In the genomic region with DNA sequence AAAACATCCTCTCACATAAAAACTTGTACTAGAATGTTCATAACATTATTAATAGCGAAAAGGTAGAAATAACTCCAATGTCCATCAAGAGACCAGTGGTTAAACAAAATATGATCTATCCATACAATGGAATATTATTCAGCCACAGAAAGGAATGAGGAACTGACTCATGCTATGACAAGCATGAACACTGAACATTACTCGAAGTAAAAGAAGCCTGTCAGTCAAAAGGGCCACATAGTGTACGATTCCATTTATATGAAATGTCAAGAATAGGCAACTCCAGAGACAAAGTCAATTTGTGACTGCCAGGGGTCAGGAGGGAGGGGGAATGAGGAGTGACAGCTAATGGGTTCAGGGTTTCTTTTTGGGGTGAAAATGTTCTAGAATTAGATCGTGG, we compare ENCODE assay signal across 1 cellular context.
TF ChIP-seq lines count a peak whose summit lies in the region.

No MANE protein-coding gene starts in this region.

TF ChIP-seq in endothelial cell of umbilical vein, 7 proteins besides CTCF, POLR2A, EP300 and RAD21 (continued from another document):
- TF ChIP-seq GATA2 (IDR thresholded peaks at IDR 0.05; ENCODE audit: insufficient read depth, insufficient read length, low read depth, low read length) = no peak
